ENCODE assay signal across 1 cellular context in the genomic region with DNA sequence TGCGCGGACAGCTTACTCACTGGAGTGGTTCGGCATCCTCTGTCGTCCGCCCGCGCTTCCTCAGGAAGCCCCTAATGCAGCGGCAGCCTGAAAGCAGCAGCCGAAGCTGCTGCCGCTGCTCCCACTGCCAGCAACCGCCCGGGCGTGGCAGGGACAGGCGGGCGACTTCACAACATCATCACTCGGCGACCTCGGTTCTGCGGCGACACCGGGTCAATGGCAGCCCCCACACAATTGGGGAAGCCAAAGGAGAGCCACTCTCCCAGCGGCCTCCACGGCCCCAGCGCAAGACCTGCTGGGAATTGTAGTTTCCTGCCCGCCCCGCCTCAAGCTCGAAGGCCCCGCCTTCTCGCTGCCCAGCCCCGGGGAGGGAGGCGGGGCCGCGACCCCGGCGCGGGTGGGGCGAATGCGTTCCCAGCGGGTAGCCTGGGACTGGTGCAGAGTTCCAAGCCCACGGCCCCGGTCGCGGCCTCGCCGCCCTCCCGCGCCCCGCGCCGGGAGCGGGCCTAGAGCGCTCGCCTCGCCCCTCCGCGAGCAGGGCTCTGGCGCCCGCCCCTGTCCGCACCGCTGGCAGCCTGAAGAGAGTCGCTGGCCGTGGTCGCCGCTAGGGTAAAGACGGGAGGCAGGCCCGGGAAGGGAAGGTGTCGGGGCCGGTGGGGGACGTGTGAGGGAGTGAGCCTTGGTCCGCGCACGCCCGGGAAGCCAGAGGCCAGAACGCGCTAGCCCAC.
TF ChIP-seq lines count a peak whose summit lies in the region.

A gene with protein sequence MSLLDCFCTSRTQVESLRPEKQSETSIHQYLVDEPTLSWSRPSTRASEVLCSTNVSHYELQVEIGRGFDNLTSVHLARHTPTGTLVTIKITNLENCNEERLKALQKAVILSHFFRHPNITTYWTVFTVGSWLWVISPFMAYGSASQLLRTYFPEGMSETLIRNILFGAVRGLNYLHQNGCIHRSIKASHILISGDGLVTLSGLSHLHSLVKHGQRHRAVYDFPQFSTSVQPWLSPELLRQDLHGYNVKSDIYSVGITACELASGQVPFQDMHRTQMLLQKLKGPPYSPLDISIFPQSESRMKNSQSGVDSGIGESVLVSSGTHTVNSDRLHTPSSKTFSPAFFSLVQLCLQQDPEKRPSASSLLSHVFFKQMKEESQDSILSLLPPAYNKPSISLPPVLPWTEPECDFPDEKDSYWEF (plus strand): TSS at position 411 of the 728 bp plus-strand sequence. CDS start 3,101 bp downstream, outside the sequence.
A gene with protein sequence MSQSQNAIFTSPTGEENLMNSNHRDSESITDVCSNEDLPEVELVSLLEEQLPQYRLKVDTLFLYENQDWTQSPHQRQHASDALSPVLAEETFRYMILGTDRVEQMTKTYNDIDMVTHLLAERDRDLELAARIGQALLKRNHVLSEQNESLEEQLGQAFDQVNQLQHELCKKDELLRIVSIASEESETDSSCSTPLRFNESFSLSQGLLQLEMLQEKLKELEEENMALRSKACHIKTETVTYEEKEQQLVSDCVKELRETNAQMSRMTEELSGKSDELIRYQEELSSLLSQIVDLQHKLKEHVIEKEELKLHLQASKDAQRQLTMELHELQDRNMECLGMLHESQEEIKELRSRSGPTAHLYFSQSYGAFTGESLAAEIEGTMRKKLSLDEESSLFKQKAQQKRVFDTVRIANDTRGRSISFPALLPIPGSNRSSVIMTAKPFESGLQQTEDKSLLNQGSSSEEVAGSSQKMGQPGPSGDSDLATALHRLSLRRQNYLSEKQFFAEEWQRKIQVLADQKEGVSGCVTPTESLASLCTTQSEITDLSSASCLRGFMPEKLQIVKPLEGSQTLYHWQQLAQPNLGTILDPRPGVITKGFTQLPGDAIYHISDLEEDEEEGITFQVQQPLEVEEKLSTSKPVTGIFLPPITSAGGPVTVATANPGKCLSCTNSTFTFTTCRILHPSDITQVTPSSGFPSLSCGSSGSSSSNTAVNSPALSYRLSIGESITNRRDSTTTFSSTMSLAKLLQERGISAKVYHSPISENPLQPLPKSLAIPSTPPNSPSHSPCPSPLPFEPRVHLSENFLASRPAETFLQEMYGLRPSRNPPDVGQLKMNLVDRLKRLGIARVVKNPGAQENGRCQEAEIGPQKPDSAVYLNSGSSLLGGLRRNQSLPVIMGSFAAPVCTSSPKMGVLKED (minus strand): TSS at position 129 of the 728 bp plus-strand sequence. CDS start 30,951 bp downstream, outside the sequence.

TF ChIP-seq in HEK293, 187 proteins besides CTCF, POLR2A, EP300 and RAD21 (continued from another document and continues in another):
- TF ChIP-seq, protein P1, sequence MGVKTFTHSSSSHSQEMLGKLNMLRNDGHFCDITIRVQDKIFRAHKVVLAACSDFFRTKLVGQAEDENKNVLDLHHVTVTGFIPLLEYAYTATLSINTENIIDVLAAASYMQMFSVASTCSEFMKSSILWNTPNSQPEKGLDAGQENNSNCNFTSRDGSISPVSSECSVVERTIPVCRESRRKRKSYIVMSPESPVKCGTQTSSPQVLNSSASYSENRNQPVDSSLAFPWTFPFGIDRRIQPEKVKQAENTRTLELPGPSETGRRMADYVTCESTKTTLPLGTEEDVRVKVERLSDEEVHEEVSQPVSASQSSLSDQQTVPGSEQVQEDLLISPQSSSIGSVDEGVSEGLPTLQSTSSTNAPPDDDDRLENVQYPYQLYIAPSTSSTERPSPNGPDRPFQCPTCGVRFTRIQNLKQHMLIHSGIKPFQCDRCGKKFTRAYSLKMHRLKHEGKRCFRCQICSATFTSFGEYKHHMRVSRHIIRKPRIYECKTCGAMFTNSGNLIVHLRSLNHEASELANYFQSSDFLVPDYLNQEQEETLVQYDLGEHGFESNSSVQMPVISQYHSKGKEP (tag by site-specific recombination; IDR thresholded peaks at IDR 0.05), result peak; percentile 28; the same call in 1 of the 2 replicates
- TF ChIP-seq, protein P2, sequence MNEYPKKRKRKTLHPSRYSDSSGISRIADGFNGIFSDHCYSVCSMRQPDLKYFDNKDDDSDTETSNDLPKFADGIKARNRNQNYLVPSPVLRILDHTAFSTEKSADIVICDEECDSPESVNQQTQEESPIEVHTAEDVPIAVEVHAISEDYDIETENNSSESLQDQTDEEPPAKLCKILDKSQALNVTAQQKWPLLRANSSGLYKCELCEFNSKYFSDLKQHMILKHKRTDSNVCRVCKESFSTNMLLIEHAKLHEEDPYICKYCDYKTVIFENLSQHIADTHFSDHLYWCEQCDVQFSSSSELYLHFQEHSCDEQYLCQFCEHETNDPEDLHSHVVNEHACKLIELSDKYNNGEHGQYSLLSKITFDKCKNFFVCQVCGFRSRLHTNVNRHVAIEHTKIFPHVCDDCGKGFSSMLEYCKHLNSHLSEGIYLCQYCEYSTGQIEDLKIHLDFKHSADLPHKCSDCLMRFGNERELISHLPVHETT (tag by site-specific recombination; IDR thresholded peaks at IDR 0.05), result peak; percentile 93
- TF ChIP-seq ZNF776 (tag by site-specific recombination; IDR thresholded peaks at IDR 0.05; ENCODE audit: borderline replicate concordance), result no peak
- TF ChIP-seq ZNF292 (tag by site-specific recombination; IDR thresholded peaks at IDR 0.05; ENCODE audit: borderline replicate concordance, low read depth), result no peak
- TF ChIP-seq, protein P3, sequence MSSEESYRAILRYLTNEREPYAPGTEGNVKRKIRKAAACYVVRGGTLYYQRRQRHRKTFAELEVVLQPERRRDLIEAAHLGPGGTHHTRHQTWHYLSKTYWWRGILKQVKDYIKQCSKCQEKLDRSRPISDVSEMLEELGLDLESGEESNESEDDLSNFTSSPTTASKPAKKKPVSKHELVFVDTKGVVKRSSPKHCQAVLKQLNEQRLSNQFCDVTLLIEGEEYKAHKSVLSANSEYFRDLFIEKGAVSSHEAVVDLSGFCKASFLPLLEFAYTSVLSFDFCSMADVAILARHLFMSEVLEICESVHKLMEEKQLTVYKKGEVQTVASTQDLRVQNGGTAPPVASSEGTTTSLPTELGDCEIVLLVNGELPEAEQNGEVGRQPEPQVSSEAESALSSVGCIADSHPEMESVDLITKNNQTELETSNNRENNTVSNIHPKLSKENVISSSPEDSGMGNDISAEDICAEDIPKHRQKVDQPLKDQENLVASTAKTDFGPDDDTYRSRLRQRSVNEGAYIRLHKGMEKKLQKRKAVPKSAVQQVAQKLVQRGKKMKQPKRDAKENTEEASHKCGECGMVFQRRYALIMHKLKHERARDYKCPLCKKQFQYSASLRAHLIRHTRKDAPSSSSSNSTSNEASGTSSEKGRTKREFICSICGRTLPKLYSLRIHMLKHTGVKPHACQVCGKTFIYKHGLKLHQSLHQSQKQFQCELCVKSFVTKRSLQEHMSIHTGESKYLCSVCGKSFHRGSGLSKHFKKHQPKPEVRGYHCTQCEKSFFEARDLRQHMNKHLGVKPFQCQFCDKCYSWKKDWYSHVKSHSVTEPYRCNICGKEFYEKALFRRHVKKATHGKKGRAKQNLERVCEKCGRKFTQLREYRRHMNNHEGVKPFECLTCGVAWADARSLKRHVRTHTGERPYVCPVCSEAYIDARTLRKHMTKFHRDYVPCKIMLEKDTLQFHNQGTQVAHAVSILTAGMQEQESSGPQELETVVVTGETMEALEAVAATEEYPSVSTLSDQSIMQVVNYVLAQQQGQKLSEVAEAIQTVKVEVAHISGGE (tag by site-specific recombination; conservative IDR thresholded peaks at IDR 0.05; ENCODE audit: low read depth), result peak; percentile 93
- no peak for TF ChIP-seq ZNF785 (tag by site-specific recombination; IDR thresholded peaks at IDR 0.05)
- TF ChIP-seq ZNF510 (tag by site-specific recombination; IDR thresholded peaks at IDR 0.05; ENCODE audit: insufficient replicate concordance), result no peak
- no peak for TF ChIP-seq ZNF157 (tag by site-specific recombination; IDR thresholded peaks at IDR 0.05)
- no peak for TF ChIP-seq ZNF175 (tag by site-specific recombination; IDR thresholded peaks at IDR 0.05)
- TF ChIP-seq ZNF239 (tag by site-specific recombination; IDR thresholded peaks at IDR 0.05), result no peak
- TF ChIP-seq, protein P4, sequence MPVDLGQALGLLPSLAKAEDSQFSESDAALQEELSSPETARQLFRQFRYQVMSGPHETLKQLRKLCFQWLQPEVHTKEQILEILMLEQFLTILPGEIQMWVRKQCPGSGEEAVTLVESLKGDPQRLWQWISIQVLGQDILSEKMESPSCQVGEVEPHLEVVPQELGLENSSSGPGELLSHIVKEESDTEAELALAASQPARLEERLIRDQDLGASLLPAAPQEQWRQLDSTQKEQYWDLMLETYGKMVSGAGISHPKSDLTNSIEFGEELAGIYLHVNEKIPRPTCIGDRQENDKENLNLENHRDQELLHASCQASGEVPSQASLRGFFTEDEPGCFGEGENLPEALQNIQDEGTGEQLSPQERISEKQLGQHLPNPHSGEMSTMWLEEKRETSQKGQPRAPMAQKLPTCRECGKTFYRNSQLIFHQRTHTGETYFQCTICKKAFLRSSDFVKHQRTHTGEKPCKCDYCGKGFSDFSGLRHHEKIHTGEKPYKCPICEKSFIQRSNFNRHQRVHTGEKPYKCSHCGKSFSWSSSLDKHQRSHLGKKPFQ (tag by site-specific recombination; IDR thresholded peaks at IDR 0.05), result no peak
- peak; percentile 83 for TF ChIP-seq ZBTB20 (tag by site-specific recombination; IDR thresholded peaks at IDR 0.05)
- TF ChIP-seq IKZF3 (tag by site-specific recombination; IDR thresholded peaks at IDR 0.05), result peak; percentile 26; the same call in 1 of the 2 replicates
- TF ChIP-seq, protein P5, sequence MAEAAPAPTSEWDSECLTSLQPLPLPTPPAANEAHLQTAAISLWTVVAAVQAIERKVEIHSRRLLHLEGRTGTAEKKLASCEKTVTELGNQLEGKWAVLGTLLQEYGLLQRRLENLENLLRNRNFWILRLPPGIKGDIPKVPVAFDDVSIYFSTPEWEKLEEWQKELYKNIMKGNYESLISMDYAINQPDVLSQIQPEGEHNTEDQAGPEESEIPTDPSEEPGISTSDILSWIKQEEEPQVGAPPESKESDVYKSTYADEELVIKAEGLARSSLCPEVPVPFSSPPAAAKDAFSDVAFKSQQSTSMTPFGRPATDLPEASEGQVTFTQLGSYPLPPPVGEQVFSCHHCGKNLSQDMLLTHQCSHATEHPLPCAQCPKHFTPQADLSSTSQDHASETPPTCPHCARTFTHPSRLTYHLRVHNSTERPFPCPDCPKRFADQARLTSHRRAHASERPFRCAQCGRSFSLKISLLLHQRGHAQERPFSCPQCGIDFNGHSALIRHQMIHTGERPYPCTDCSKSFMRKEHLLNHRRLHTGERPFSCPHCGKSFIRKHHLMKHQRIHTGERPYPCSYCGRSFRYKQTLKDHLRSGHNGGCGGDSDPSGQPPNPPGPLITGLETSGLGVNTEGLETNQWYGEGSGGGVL (tag by site-specific recombination; IDR thresholded peaks at IDR 0.05), result peak; percentile 43; the same call in 1 of the 2 replicates
- TF ChIP-seq ZNF114 (tag by site-specific recombination; IDR thresholded peaks at IDR 0.05), result no peak
- TF ChIP-seq, protein P6, sequence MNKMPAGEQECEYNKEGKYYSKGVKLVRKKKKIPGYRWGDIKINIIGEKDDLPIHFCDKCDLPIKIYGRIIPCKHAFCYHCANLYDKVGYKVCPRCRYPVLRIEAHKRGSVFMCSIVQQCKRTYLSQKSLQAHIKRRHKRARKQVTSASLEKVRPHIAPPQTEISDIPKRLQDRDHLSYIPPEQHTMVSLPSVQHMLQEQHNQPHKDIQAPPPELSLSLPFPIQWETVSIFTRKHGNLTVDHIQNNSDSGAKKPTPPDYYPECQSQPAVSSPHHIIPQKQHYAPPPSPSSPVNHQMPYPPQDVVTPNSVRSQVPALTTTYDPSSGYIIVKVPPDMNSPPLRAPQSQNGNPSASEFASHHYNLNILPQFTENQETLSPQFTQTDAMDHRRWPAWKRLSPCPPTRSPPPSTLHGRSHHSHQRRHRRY (tag by site-specific recombination; IDR thresholded peaks at IDR 0.05), result no peak
- TF ChIP-seq MYNN (tag by site-specific recombination; IDR thresholded peaks at IDR 0.05; ENCODE audit: borderline replicate concordance), result no peak
- no peak for TF ChIP-seq GLI2 (tag by site-specific recombination; IDR thresholded peaks at IDR 0.05; ENCODE audit: borderline replicate concordance, low read depth)
- no peak for TF ChIP-seq ZNF473 (tag by site-specific recombination; IDR thresholded peaks at IDR 0.05)
- TF ChIP-seq ZFP37 (tag by site-specific recombination; IDR thresholded peaks at IDR 0.05), result 0 out of 2 replicates have a peak, but pooled peaks have one; percentile 56
- no peak for TF ChIP-seq SETDB1 (IDR thresholded peaks at IDR 0.05; ENCODE audit: insufficient read length, low read length)
- no peak for TF ChIP-seq ZNF16 (tag by site-specific recombination; IDR thresholded peaks at IDR 0.05; ENCODE audit: low read depth)
- no peak for TF ChIP-seq SALL2 (tag by site-specific recombination; IDR thresholded peaks at IDR 0.05; ENCODE audit: borderline replicate concordance)
- no peak for TF ChIP-seq ZNF621 (tag by site-specific recombination; IDR thresholded peaks at IDR 0.05)
- no peak for TF ChIP-seq ZNF10 (tag by site-specific recombination; IDR thresholded peaks at IDR 0.05)
- peak; percentile 65 for TF ChIP-seq KLF10 (tag by site-specific recombination; IDR thresholded peaks at IDR 0.05)
- TF ChIP-seq, protein P7, sequence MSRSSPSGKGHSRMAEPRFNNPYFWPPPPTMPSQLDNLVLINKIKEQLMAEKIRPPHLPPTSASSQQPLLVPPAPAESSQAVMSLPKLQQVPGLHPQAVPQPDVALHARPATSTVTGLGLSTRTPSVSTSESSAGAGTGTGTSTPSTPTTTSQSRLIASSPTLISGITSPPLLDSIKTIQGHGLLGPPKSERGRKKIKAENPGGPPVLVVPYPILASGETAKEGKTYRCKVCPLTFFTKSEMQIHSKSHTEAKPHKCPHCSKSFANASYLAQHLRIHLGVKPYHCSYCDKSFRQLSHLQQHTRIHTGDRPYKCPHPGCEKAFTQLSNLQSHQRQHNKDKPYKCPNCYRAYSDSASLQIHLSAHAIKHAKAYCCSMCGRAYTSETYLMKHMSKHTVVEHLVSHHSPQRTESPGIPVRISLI (tag by site-specific recombination; IDR thresholded peaks at IDR 0.05), result no peak
- no peak for TF ChIP-seq HOXA7 (CRISPR knock-in tag; IDR thresholded peaks at IDR 0.05; ENCODE audit: borderline replicate concordance)
- TF ChIP-seq KLF7 (tag by site-specific recombination; IDR thresholded peaks at IDR 0.05; ENCODE audit: borderline replicate concordance), result peak; percentile 93
- TF ChIP-seq, protein P8, sequence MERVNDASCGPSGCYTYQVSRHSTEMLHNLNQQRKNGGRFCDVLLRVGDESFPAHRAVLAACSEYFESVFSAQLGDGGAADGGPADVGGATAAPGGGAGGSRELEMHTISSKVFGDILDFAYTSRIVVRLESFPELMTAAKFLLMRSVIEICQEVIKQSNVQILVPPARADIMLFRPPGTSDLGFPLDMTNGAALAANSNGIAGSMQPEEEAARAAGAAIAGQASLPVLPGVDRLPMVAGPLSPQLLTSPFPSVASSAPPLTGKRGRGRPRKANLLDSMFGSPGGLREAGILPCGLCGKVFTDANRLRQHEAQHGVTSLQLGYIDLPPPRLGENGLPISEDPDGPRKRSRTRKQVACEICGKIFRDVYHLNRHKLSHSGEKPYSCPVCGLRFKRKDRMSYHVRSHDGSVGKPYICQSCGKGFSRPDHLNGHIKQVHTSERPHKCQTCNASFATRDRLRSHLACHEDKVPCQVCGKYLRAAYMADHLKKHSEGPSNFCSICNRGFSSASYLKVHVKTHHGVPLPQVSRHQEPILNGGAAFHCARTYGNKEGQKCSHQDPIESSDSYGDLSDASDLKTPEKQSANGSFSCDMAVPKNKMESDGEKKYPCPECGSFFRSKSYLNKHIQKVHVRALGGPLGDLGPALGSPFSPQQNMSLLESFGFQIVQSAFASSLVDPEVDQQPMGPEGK (tag by site-specific recombination; IDR thresholded peaks at IDR 0.05), result peak; percentile 95
- peak; percentile 74 for TF ChIP-seq ZNF394 (tag by site-specific recombination; IDR thresholded peaks at IDR 0.05; ENCODE audit: borderline replicate concordance)
